In genomic region chr1:202343652-202344349, GRCh38 we compare ENCODE assay signal across 8 cellular contexts. TPM values are rescaled to one million over a fixed set of nuclear protein-coding genes. Genes with fewer than 3 reads are reported as not detected.
DNase-seq lines count a peak whose midpoint lies in the region; ATAC-seq and TF ChIP-seq lines count a peak whose summit lies in the region.

No MANE protein-coding gene starts in this region.

- DNase-seq in DMS153 treated with DMSO at 0.1 percent for 48 hours (lab: John Stamatoyannopoulos, UW; ENCODE audit: unreplicated experiment) (peak; percentile 81), Karpas-422 (peak; percentile 88), PC-3 (peak; percentile 65), choroid plexus epithelial cell (ENCODE audit: low read depth) (peak; percentile 66), nephron progenitor cell (no peak), HuH-7.5 (ENCODE audit: low spot score) (no peak)
- DNase-seq in stimulated activated CD4-positive, alpha-beta T cell treated with anti-CD3 and anti-CD28 coated beads, Interleukin-2, amount 100 ng/mL, for 24 hours = no peak

- BruUV-seq in PC-3 (replicated peaks; lab: Mats Ljungman, UMichigan) = no TSS peak

- H3K27me3 ChIP-seq in Karpas-422 (ENCODE audit: low read length) = no peaks in the 10 kb centered on the region
- H3K27me3 ChIP-seq in PC-3 (ENCODE audit: low read length) = no peaks in the 10 kb centered on the region

- H3K4me3 ChIP-seq in Karpas-422 (ENCODE audit: low read length) (peak overlapping the region; percentile 48), PC-3 (ENCODE audit: low read length) (peak overlapping the region; percentile 55), choroid plexus epithelial cell (ENCODE audit: low read depth, low read length) (no peak overlapping the region)

- H3K27ac Mint-ChIP-seq in nephron progenitor cell = no peak overlapping the region

- peak overlapping the region; percentile 62 for H3K4me2 ChIP-seq in Karpas-422 (ENCODE audit: low read depth, low read length, poor library complexity, severe bottlenecking)
- H3K4me2 ChIP-seq in PC-3 (ENCODE audit: low read length) = peak overlapping the region; percentile 76

- POLR2A ChIA-PET in PC-3 (lab: Charles Lee; ENCODE audit: unreplicated experiment) = no interaction called here

- H3K27ac ChIP-seq in Karpas-422 (ENCODE audit: low read length) (0 out of 2 replicates have a peak overlapping the region, but pooled peaks have one; percentile 14), PC-3 (ENCODE audit: low read length) (no peak overlapping the region)

- H4K20me1 ChIP-seq in Karpas-422 (ENCODE audit: insufficient read depth, low read depth, low read length) = no peaks in the 10 kb centered on the region
- no peaks in the 10 kb centered on the region for H4K20me1 ChIP-seq in PC-3 (ENCODE audit: low read length)

- peak overlapping the region; percentile 47 for H3K4me3 Mint-ChIP-seq in nephron progenitor cell

- H3K27me3 Mint-ChIP-seq in nephron progenitor cell (ENCODE audit: low read depth, poor library complexity) = no peaks in the 10 kb centered on the region

- no peaks in the 10 kb centered on the region for H3K9me3 Mint-ChIP-seq in nephron progenitor cell

- no peaks in the 10 kb centered on the region for H3K36me3 ChIP-seq in Karpas-422 (ENCODE audit: insufficient read depth, low read length)
- H3K36me3 ChIP-seq in PC-3 (ENCODE audit: low read depth, low read length) = no peaks in the 10 kb centered on the region

- CTCF ChIA-PET in PC-3 (lab: Charles Lee) = interaction anchor here (0.5 kb wide), 1 partner anchor 376 kb away, joined by 3 read pairs; no protein-coding TSS in a partner anchor

- H3K9ac ChIP-seq in Karpas-422 (ENCODE audit: low read length) (peak overlapping the region; percentile 42), PC-3 (ENCODE audit: low read length) (no peak overlapping the region)

- no peaks in the 10 kb centered on the region for H3F3A ChIP-seq in PC-3 (ENCODE audit: low read length, unreplicated experiment)

- peak overlapping the region; percentile 85 for H2AFZ ChIP-seq in Karpas-422 (ENCODE audit: low read length)
- peak overlapping the region; percentile 89 for H2AFZ ChIP-seq in PC-3 (ENCODE audit: low read length)

- H3K9me3 ChIP-seq in Karpas-422 (ENCODE audit: low read length) (no peaks in the 10 kb centered on the region), PC-3 (ENCODE audit: low read length) (no peaks in the 10 kb centered on the region)

- peaks cover 33% of the 10 kb centered on the region for H3K4me1 ChIP-seq in Karpas-422 (ENCODE audit: low read length)
- H3K4me1 ChIP-seq in PC-3 (ENCODE audit: insufficient read depth, low read length) = peaks cover 16% of the 10 kb centered on the region; the same call in 1 of the 2 replicates

- no peaks in the 10 kb centered on the region for H3K36me3 Mint-ChIP-seq in nephron progenitor cell (ENCODE audit: low read depth)

- peak; percentile 65 for TF ChIP-seq CTCF in PC-3 (conservative IDR thresholded peaks at IDR 0.05; ENCODE audit: low read depth, low read length)
- peak; percentile 67 for TF ChIP-seq CTCF in choroid plexus epithelial cell (conservative IDR thresholded peaks at IDR 0.05; ENCODE audit: low read depth, low read length)
- TF ChIP-seq CTCF in nephron progenitor cell (IDR thresholded peaks at IDR 0.05) = peak; percentile 86

- H3K9me2 ChIP-seq in Karpas-422 (replicated peaks; ENCODE audit: insufficient read depth, low read length) (no peaks in the 10 kb centered on the region), PC-3 (replicated peaks; ENCODE audit: low read length) (no peaks in the 10 kb centered on the region)

- peaks cover 42% of the 10 kb centered on the region for H3K4me1 Mint-ChIP-seq in nephron progenitor cell

- H3K79me2 ChIP-seq in Karpas-422 (ENCODE audit: low read length) (peaks cover 27% of the 10 kb centered on the region), PC-3 (ENCODE audit: low read length) (peaks cover 30% of the 10 kb centered on the region)

- ATAC-seq in PC-3 = no peak
- ATAC-seq in HG02970 (IDR thresholded peaks at IDR 0.05; ENCODE audit: low FRiP score, unreplicated experiment) = no peak

- intact Hi-C loops in PC-3 (cut with micrococcal nuclease) = loop anchor here (5.0 to 10.0 kb wide), 2 partner anchors 118 to 261 kb away; no protein-coding TSS in a partner anchor

RNA-seq across cellular contexts. Expression of gene UBE2T, which starts 2.1 kb away (rescaled TPM):
- total RNA-seq in Karpas-422 (2014; rRNA removed; shearing (Covaris generic); ENCODE audit: low replicate concordance) = 55.2 and 79.9 TPM in 2 replicates
- 54.5 and 70.3 TPM in 2 replicates for total RNA-seq in PC-3 (2014; rRNA removed)

RNA-seq across cellular contexts. Expression of gene PPP1R12B, which starts 4.7 kb away (rescaled TPM):
- total RNA-seq in Karpas-422 (2014; rRNA removed; shearing (Covaris generic); ENCODE audit: low replicate concordance) = 8.4 and 9.0 TPM in 2 replicates
- total RNA-seq in PC-3 (2014; rRNA removed) = 2.0 and 6.6 TPM in 2 replicates

Comparison
In these comparisons a context has a peak if more than half of its experiments do, and no peak if none do; other contexts are left out.
1. DNase-seq: peak in DMS153 treated with DMSO at 0.1 percent for 48 hours (single experiment), Karpas-422 (single experiment), PC-3 (single experiment) and choroid plexus epithelial cell (single experiment); none in nephron progenitor cell (single experiment), stimulated activated CD4-positive, alpha-beta T cell treated with anti-CD3 and anti-CD28 coated beads, Interleukin-2, amount 100 ng/mL, for 24 hours (0 of 2) and HuH-7.5 (single experiment).
2. Peak in every context shown above with its lines, with median percentiles within 50 percentile points of each other: CTCF ChIP-seq.